Comparison of ENCODE assay signal across 3 cellular contexts in genomic region chr2:46690825-46691224, GRCh38.
A peak's percentile ranks its signal among the peaks of the same experiment; 100 is the strongest.
TF ChIP-seq lines count a peak whose summit lies in the region.

No MANE protein-coding gene starts in this region.

TF ChIP-seq in HCT116, 20 proteins besides CTCF, POLR2A, EP300 and RAD21 (continued from another document):
- TF ChIP-seq POLR2AphosphoS5 (IDR thresholded peaks at IDR 0.05; ENCODE audit: low read depth, low read length), result peak; percentile 30; the same call in 1 of the 2 replicates
- TF ChIP-seq JUND (IDR thresholded peaks at IDR 0.05), result peak; percentile 84
- no peak for TF ChIP-seq ZFX (IDR thresholded peaks at IDR 0.05)
- peak; percentile 76 for TF ChIP-seq CBX3 (IDR thresholded peaks at IDR 0.05; ENCODE audit: low read depth)
- TF ChIP-seq CEBPB (IDR thresholded peaks at IDR 0.05; ENCODE audit: low read depth), result peak; percentile 41; the same call in 1 of the 2 replicates
- no peak for TF ChIP-seq ATF3 (IDR thresholded peaks at IDR 0.05)
- TF ChIP-seq EZH2 (IDR thresholded peaks at IDR 0.05), result no peak
- TF ChIP-seq EGR1 (IDR thresholded peaks at IDR 0.05; ENCODE audit: low read depth), result no peak
- peak; percentile 75 for TF ChIP-seq MAX (IDR thresholded peaks at IDR 0.05)
TF ChIP-seq in HCT116: peak in this region for 8.

TF ChIP-seq in endothelial cell of umbilical vein, 7 proteins besides CTCF, POLR2A, EP300 and RAD21 (continued from another document):
- TF ChIP-seq FOS (IDR thresholded peaks at IDR 0.05; ENCODE audit: borderline replicate concordance, insufficient read depth, low read length) (peak; percentile 90), EZH2 (IDR thresholded peaks at IDR 0.05; ENCODE audit: borderline replicate concordance, low read depth, low read length, severe bottlenecking) (no peak), GATA2 (IDR thresholded peaks at IDR 0.05; ENCODE audit: insufficient read depth, insufficient read length, low read depth, low read length) (peak; percentile 99)

TF ChIP-seq in HEK293T, 16 proteins besides CTCF, POLR2A, EP300 and RAD21 (continued from another document):
- no peak for TF ChIP-seq FOXA1 (IDR thresholded peaks at IDR 0.05)
- TF ChIP-seq SUZ12 (IDR thresholded peaks at IDR 0.05), result no peak
- TF ChIP-seq L3MBTL2 (conservative IDR thresholded peaks at IDR 0.05), result no peak
- no peak for TF ChIP-seq LEF1 (IDR thresholded peaks at IDR 0.05; ENCODE audit: borderline replicate concordance)
- no peak for TF ChIP-seq HDGF (IDR thresholded peaks at IDR 0.05; ENCODE audit: borderline replicate concordance)
- TF ChIP-seq FOXK2 (IDR thresholded peaks at IDR 0.05), result no peak
